ENCODE assay signal across 8 cellular contexts in the genomic region with DNA sequence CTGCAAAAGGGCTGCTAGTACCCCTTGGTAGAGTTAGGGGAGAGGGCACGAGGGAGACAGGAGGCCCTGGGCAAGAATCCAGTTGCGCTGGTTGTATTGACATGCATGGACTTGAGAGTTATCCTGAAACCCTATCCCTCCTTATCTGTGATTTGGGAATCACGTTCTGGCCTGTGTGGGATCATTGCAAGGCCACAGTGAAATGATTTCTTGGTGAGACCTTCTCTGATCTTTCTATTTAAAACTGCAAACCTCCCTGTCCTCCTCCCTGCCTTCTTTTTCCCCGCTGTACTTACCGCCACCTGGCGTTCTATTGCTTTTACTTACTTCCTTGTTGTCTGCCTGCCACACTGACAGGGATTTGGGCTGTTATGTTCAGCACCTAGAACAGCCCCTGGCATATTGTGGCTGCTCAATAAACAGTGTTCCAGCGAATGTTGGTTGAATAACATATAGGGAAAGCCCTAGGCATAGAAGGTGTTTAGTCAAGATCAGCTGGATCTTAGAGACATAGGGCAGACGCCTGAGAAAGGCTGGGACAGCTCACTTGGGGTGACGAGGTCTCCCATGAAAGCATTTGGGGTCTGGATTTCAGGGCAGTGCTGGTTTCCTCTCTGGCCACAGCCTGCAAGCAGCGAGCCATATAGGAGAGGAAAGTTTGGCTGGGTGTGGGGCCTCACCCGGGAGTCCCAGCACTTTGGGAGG. TPM values are rescaled to one million over a fixed set of nuclear protein-coding genes. Genes with fewer than 3 reads are reported as not detected.
DNase-seq lines count a peak whose midpoint lies in the region; ATAC-seq and TF ChIP-seq lines count a peak whose summit lies in the region.

No MANE protein-coding gene starts in this region.

- TF ChIP-seq CTCF in parathyroid adenoma (IDR thresholded peaks at IDR 0.05), result peak; percentile 46

- H3K79me2 ChIP-seq in parathyroid adenoma, result no peaks in the 10 kb centered on the region

- H3K9me3 ChIP-seq in HUES48 (ENCODE audit: control insufficient read depth, insufficient read depth, low read length), result no peaks in the 10 kb centered on the region
- no peaks in the 10 kb centered on the region for H3K9me3 ChIP-seq in parathyroid adenoma (ENCODE audit: control insufficient read depth, low read length)

- ATAC-seq in GM21576 (IDR thresholded peaks at IDR 0.05; ENCODE audit: unreplicated experiment) (no peak), HG02798 (IDR thresholded peaks at IDR 0.05; ENCODE audit: poor library complexity, unreplicated experiment) (no peak)

- peaks cover 23% of the 10 kb centered on the region; the same call in 1 of the 2 replicates for H3K4me1 ChIP-seq in HUES48 (ENCODE audit: control insufficient read depth, insufficient read depth, low read length)
- H3K4me1 ChIP-seq in parathyroid adenoma, result no peaks in the 10 kb centered on the region

- no peak overlapping the region for H2AFZ ChIP-seq in parathyroid adenoma

- no peak for TF ChIP-seq POLR2A in erythroblast (IDR thresholded peaks at IDR 0.05; ENCODE audit: low read length)

- DNase-seq in EH (ENCODE audit: low read depth), result peak; percentile 66
- DNase-seq in RPMI7951 (ENCODE audit: low read depth), result peak; percentile 58
- peak; percentile 78 to 79 for DNase-seq in erythroblast (lab: John Stamatoyannopoulos, UW)
- no peak for DNase-seq in stimulated activated CD4-positive, alpha-beta T cell treated with anti-CD3 and anti-CD28 coated beads, Interleukin-4, amount 100 ng/mL, for 1 hour

- no peaks in the 10 kb centered on the region for H3K27me3 ChIP-seq in HUES48 (ENCODE audit: control insufficient read depth, insufficient read depth, low read length)
- H3K27me3 ChIP-seq in parathyroid adenoma (ENCODE audit: control insufficient read depth, insufficient read depth, low read length), result no peaks in the 10 kb centered on the region

- H3K27ac ChIP-seq in HUES48 (ENCODE audit: low read depth, low read length), result peak overlapping the region; percentile 46
- no peak overlapping the region for H3K27ac ChIP-seq in parathyroid adenoma

- no peak overlapping the region for H3K4me2 ChIP-seq in parathyroid adenoma (ENCODE audit: low read length)

- no peaks in the 10 kb centered on the region for H3K36me3 ChIP-seq in HUES48 (ENCODE audit: control insufficient read depth, insufficient read depth, low read length)
- no peaks in the 10 kb centered on the region for H3K36me3 ChIP-seq in parathyroid adenoma (ENCODE audit: control insufficient read depth, insufficient read depth, low read length)

- H3K9ac ChIP-seq in HUES48 (ENCODE audit: low read depth, low read length) (no peak overlapping the region), parathyroid adenoma (no peak overlapping the region)

- H3K4me3 ChIP-seq in HUES48 (ENCODE audit: low read depth, low read length), result no peak overlapping the region
- no peak overlapping the region for H3K4me3 ChIP-seq in parathyroid adenoma (ENCODE audit: low read depth, low read length)

RNA-seq across cellular contexts. Expression of gene ALPL, which starts 25.6 kb away (rescaled TPM):
- 1.3 and 3.4 TPM in 2 replicates for total RNA-seq in RPMI7951 (2014; rRNA removed; shearing (Covaris generic))
